1 cellular context compared by ENCODE assay signal in genomic region chr6:7163661-7164071, GRCh38.
TF ChIP-seq lines count a peak whose summit lies in the region.

No MANE protein-coding gene starts in this region.

TF ChIP-seq in IMR-90, 13 proteins besides CTCF, POLR2A, EP300 and RAD21:
- TF ChIP-seq USF2 (IDR thresholded peaks at IDR 0.05; ENCODE audit: low read depth, low read length) = no peak
- no peak for TF ChIP-seq RCOR1 (IDR thresholded peaks at IDR 0.05; ENCODE audit: insufficient replicate concordance, low read length)
- TF ChIP-seq MXI1 (IDR thresholded peaks at IDR 0.05; ENCODE audit: borderline replicate concordance, low read depth, low read length) = no peak
- peak; percentile 19; the same call in 1 of the 2 replicates for TF ChIP-seq CEBPB (IDR thresholded peaks at IDR 0.05; ENCODE audit: low read depth, low read length)
TF ChIP-seq in IMR-90: peak in this region for 1.
